In the genomic region with DNA sequence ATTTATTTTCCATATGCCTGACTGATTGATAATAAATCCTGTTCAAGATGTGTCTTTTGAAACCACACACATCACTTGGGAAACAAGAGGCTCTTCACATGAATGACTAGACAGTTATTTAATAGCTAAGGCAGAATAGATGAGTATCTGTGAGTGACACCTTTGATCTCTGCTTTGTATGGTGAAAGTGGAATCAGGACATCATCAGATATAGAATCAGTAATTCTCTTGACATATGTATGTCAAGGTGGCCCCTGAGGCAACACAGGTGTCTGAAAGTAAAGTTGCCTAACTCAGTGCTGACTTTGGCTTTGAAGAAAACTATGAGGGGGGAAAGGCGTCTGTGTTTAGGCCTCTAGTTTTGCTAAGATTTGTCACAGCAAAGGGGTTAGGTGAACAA, we compare ENCODE assay signal across 2 cellular contexts.
TF ChIP-seq lines count a peak whose summit lies in the region.

No MANE protein-coding gene starts in this region.

TF ChIP-seq in GM12891, 5 proteins besides CTCF, POLR2A, EP300 and RAD21:
- no peak for TF ChIP-seq TAF1 (IDR thresholded peaks at IDR 0.05; ENCODE audit: low read depth, low read length)
- TF ChIP-seq PAX5 (IDR thresholded peaks at IDR 0.05; ENCODE audit: insufficient read depth, low read length, severe bottlenecking): no peak
- no peak for TF ChIP-seq SPI1 (IDR thresholded peaks at IDR 0.05; ENCODE audit: low read depth, low read length)

TF ChIP-seq in GM12878, 131 proteins besides CTCF, POLR2A, EP300 and RAD21:
- TF ChIP-seq, protein P1, sequence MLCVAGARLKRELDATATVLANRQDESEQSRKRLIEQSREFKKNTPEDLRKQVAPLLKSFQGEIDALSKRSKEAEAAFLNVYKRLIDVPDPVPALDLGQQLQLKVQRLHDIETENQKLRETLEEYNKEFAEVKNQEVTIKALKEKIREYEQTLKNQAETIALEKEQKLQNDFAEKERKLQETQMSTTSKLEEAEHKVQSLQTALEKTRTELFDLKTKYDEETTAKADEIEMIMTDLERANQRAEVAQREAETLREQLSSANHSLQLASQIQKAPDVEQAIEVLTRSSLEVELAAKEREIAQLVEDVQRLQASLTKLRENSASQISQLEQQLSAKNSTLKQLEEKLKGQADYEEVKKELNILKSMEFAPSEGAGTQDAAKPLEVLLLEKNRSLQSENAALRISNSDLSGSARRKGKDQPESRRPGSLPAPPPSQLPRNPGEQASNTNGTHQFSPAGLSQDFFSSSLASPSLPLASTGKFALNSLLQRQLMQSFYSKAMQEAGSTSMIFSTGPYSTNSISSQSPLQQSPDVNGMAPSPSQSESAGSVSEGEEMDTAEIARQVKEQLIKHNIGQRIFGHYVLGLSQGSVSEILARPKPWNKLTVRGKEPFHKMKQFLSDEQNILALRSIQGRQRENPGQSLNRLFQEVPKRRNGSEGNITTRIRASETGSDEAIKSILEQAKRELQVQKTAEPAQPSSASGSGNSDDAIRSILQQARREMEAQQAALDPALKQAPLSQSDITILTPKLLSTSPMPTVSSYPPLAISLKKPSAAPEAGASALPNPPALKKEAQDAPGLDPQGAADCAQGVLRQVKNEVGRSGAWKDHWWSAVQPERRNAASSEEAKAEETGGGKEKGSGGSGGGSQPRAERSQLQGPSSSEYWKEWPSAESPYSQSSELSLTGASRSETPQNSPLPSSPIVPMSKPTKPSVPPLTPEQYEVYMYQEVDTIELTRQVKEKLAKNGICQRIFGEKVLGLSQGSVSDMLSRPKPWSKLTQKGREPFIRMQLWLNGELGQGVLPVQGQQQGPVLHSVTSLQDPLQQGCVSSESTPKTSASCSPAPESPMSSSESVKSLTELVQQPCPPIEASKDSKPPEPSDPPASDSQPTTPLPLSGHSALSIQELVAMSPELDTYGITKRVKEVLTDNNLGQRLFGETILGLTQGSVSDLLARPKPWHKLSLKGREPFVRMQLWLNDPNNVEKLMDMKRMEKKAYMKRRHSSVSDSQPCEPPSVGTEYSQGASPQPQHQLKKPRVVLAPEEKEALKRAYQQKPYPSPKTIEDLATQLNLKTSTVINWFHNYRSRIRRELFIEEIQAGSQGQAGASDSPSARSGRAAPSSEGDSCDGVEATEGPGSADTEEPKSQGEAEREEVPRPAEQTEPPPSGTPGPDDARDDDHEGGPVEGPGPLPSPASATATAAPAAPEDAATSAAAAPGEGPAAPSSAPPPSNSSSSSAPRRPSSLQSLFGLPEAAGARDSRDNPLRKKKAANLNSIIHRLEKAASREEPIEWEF (IDR thresholded peaks at IDR 0.05; ENCODE audit: insufficient replicate concordance, low read depth, low read length): no peak
- TF ChIP-seq CREB1 (IDR thresholded peaks at IDR 0.05; ENCODE audit: low read depth) (no peak), NR2F1 (conservative IDR thresholded peaks at IDR 0.05) (no peak), ZZZ3 (IDR thresholded peaks at IDR 0.05; ENCODE audit: control insufficient read depth, insufficient read length, low read depth) (no peak)
